Comparison of ENCODE assay signal across 20 cellular contexts in genomic region chr11:30706276-30706675, GRCh38.
DNase-seq lines count a peak whose midpoint lies in the region; ATAC-seq, FAIRE-seq and TF ChIP-seq lines count a peak whose summit lies in the region.
"Had no signal": no experiment of that assay in that cellular context is flagged by ENCODE, and none has a peak within 500 bp of the region (broad histone marks: within the 10 kb centered on the region; RNA-seq: fewer than 3 reads in every experiment).

No MANE protein-coding gene starts in this region.

- peaks cover 4% of the 10 kb centered on the region for H3K27me3 Mint-ChIP-seq in nephron (ENCODE audit: low read depth)
- H3K27me3 Mint-ChIP-seq: CD4-positive, alpha-beta memory T cell had no signal

- no peaks in the 10 kb centered on the region for H3K9me3 ChIP-seq in HAP-1
- H3K9me3 ChIP-seq: A549 had no signal

- no peaks in the 10 kb centered on the region for H3K36me3 ChIP-seq in HAP-1 (replicated peaks)

- no peak for FAIRE-seq in HTR-8/SVneo (lab: Jason Lieb, UNC)
- FAIRE-seq: A549, GM12892, H54 had no signal

- H3K4me1 Mint-ChIP-seq in nephron, result peaks cover 14% of the 10 kb centered on the region
- H3K4me1 Mint-ChIP-seq: CD4-positive, alpha-beta memory T cell had no signal

- no peak overlapping the region for H3K4me3 ChIP-seq in HAP-1
- H3K4me3 ChIP-seq: A549 had no signal

- peaks cover 3% of the 10 kb centered on the region for H3K4me1 ChIP-seq in HAP-1
- H3K4me1 ChIP-seq: A549 had no signal

- H3K27ac Mint-ChIP-seq in nephron, result peak overlapping the region in 2 of 3 experiments; percentile 11 to 61
- H3K27ac Mint-ChIP-seq: CD4-positive, alpha-beta memory T cell had no signal

- no peak overlapping the region for H3K4me3 Mint-ChIP-seq in nephron
- H3K4me3 Mint-ChIP-seq: CD4-positive, alpha-beta memory T cell had no signal

- TF ChIP-seq CTCF in nephron (IDR thresholded peaks at IDR 0.05; ENCODE audit: unreplicated experiment in 3 of 3), result no peak

- H3K36me3 Mint-ChIP-seq in nephron (ENCODE audit: low read depth), result no peaks in the 10 kb centered on the region
- H3K36me3 Mint-ChIP-seq: CD4-positive, alpha-beta memory T cell had no signal

- in situ Hi-C loops in HAP-1 (cut with MboI; ENCODE audit: low sequenced_read_pairs) (no loop called here), SK-MEL-5 (cut with HindIII; ENCODE audit: low pct_unique_long_range_greater_than_20kb, low sequenced_read_pairs) (no loop called here)

- no peaks in the 10 kb centered on the region for H3K27me3 ChIP-seq in HAP-1 (ENCODE audit: low read depth)

- no peak for ATAC-seq in HG03378 (IDR thresholded peaks at IDR 0.05; ENCODE audit: unreplicated experiment)
- ATAC-seq: A549 had no signal

- DNase-seq in HAP-1 (ENCODE audit: low spot score in 2 of 2), result peak; percentile 56 to 77
- peak; percentile 92 to 96 for DNase-seq in NCI-H526 (lab: John Stamatoyannopoulos, UW)
- DNase-seq in SK-MEL-5 (ENCODE audit: low read depth, low spot score), result peak; percentile 28
- DNase-seq in NCI-H345 (lab: John Stamatoyannopoulos, UW), result no peak
- no peak for DNase-seq in HTR-8/SVneo (ENCODE audit: insufficient read length, low spot score)
- DNase-seq: 8988T; C1 segment of cervical spinal cord; Calu3; CD4-positive, alpha-beta memory T cell; COR-L47; DMS53; DMS79 treated with DMSO at 0.1 percent for 48 hours; GF-D8; GOT3; HCEC 1CT had no signal

- no peaks in the 10 kb centered on the region for H3K9me3 Mint-ChIP-seq in nephron

Comparison
In these comparisons a context has a peak if more than half of its experiments do, and no peak if none do; other contexts are left out.
1. DNase-seq: peak in HAP-1 (2 of 2), NCI-H526 (2 of 2) and SK-MEL-5 (single experiment); none in NCI-H345 (single experiment) and HTR-8/SVneo (single experiment).